In genomic region chr13:108448891-108449290, GRCh38 we compare ENCODE assay signal across 22 cellular contexts.
DNase-seq lines count a peak whose midpoint lies in the region; FAIRE-seq and TF ChIP-seq lines count a peak whose summit lies in the region.
"Had no signal": no experiment of that assay in that cellular context is flagged by ENCODE, and none has a peak within 500 bp of the region (broad histone marks: within the 10 kb centered on the region; RNA-seq: fewer than 3 reads in every experiment).

No MANE protein-coding gene starts in this region.

- H3K18ac ChIP-seq in neuronal stem cell (ENCODE audit: low read length) = peak overlapping the region; percentile 11
- H3K18ac ChIP-seq in mesenchymal stem cell (ENCODE audit: low read depth in 1 of 2, low read length in 2 of 2) = no peak overlapping the region

- CTCF ChIA-PET in mammary epithelial cell (lab: Charles Lee; ENCODE audit: low non-redundant PET) (no interaction called here), MCF 10A (lab: Yijun Ruan, JAX) (interaction anchor here (0.6 kb wide), 2 partner anchors 12 to 77 kb away, joined by 3 read pairs; no protein-coding TSS in a partner anchor)

- no peak overlapping the region for H2AFZ ChIP-seq in mammary epithelial cell (ENCODE audit: low read depth, low read length)
- H2AFZ ChIP-seq in neuronal stem cell (ENCODE audit: low read length) = no peak overlapping the region
- H2AFZ ChIP-seq in mesenchymal stem cell (ENCODE audit: low read depth, low read length) = no peak overlapping the region

- no peaks in the 10 kb centered on the region for H3K36me3 Mint-ChIP-seq in MCF 10A (ENCODE audit: insufficient read depth, unreplicated experiment)
- H3K36me3 Mint-ChIP-seq: CD8-positive, alpha-beta T cell had no signal

- no peaks in the 10 kb centered on the region for H3K9me3 Mint-ChIP-seq in MCF 10A (ENCODE audit: unreplicated experiment)
- H3K9me3 Mint-ChIP-seq: CD4-positive, alpha-beta T cell; CD8-positive, alpha-beta T cell had no signal

- H3K4me1 ChIP-seq in mammary epithelial cell (ENCODE audit: insufficient read depth, low read length) (no peaks in the 10 kb centered on the region), neuronal stem cell (ENCODE audit: control insufficient read depth in 2 of 2, insufficient read depth in 1 of 2, low read depth in 1 of 2, low read length in 2 of 2) (peaks cover 0 to 7% of the 10 kb centered on the region in 2 donors), mesenchymal stem cell (ENCODE audit: control insufficient read depth, insufficient read depth, low read depth, low read length) (no peaks in the 10 kb centered on the region)
- H3K4me1 ChIP-seq: A549; BLaER1 treated with 17β-estradiol and CSF1 and Interleukin-3, amounts not matched to agents 10 nM and 100 nM; Caco-2 had no signal

- TF ChIP-seq CTCF in mammary epithelial cell (conservative IDR thresholded peaks at IDR 0.05 in 1 of 2, IDR thresholded peaks at IDR 0.05 in 1 of 2; ENCODE audit: extremely low read depth in 1 of 2, insufficient read depth in 1 of 2, low read depth in 1 of 2, low read length in 2 of 2) = no peak
- TF ChIP-seq CTCF in MCF 10A (IDR thresholded peaks at IDR 0.05; ENCODE audit: unreplicated experiment) = no peak
- TF ChIP-seq CTCF in bronchial epithelial cell (IDR thresholded peaks at IDR 0.05; ENCODE audit: insufficient read depth, low read length, severe bottlenecking) = no peak

- no peaks in the 10 kb centered on the region for H3K36me3 ChIP-seq in mammary epithelial cell (ENCODE audit: insufficient read depth, low read length)
- H3K36me3 ChIP-seq in bronchial epithelial cell (ENCODE audit: control insufficient read depth, insufficient read depth, low read length) = no peaks in the 10 kb centered on the region
- no peaks in the 10 kb centered on the region for H3K36me3 ChIP-seq in neuronal stem cell (replicated peaks in 1 of 2; ENCODE audit: control insufficient read depth in 2 of 2, insufficient read depth in 2 of 2, low read length in 2 of 2)
- no peaks in the 10 kb centered on the region for H3K36me3 ChIP-seq in mesenchymal stem cell (ENCODE audit: control insufficient read depth in 1 of 2, insufficient read depth in 2 of 2, low read depth in 1 of 2, low read length in 2 of 2)
- H3K36me3 ChIP-seq: BLaER1 treated with 17β-estradiol and CSF1 and Interleukin-3, amounts not matched to agents 10 nM and 100 nM had no signal

- no peaks in the 10 kb centered on the region for H3K79me2 ChIP-seq in mammary epithelial cell (ENCODE audit: insufficient read depth, low read length)

- DNase-seq in mammary epithelial cell = peak; percentile 24
- DNase-seq in MCF 10A (ENCODE audit: unreplicated experiment) = no peak
- peak; percentile 53 for DNase-seq in bronchial epithelial cell (ENCODE audit: low read depth)
- no peak for DNase-seq in neuronal stem cell (ENCODE audit: low spot score)
- no peak for DNase-seq in KG1 (lab: John Stamatoyannopoulos, UW)
- DNase-seq in mesenchymal stem cell = no peak
- DNase-seq: AML-193; Caco-2; Calu3; CD4-positive, alpha-beta T cell; CD8-positive, alpha-beta T cell; DMS79 treated with DMSO at 0.1 percent for 48 hours; GF-D8 had no signal

- H2AK5ac ChIP-seq in neuronal stem cell (ENCODE audit: low read depth, low read length) (no peak overlapping the region), mesenchymal stem cell (ENCODE audit: low read length, severe bottlenecking) (no peak overlapping the region)

- no peak overlapping the region for H3K4me3 ChIP-seq in mammary epithelial cell (replicated peaks in 1 of 3; ENCODE audit: insufficient read depth in 1 of 3, low read depth in 2 of 3, low read length in 3 of 3)
- H3K4me3 ChIP-seq in bronchial epithelial cell (ENCODE audit: low read depth, low read length) = no peak overlapping the region
- H3K4me3 ChIP-seq in neuronal stem cell (ENCODE audit: low read length in 2 of 2) = no peak overlapping the region
- no peak overlapping the region for H3K4me3 ChIP-seq in mesenchymal stem cell (ENCODE audit: insufficient read depth in 1 of 2, low read depth in 1 of 2, low read length in 2 of 2)
- H3K4me3 ChIP-seq: A549; BLaER1 treated with 17β-estradiol and CSF1 and Interleukin-3, amounts not matched to agents 10 nM and 100 nM had no signal

- BruUV-seq in mammary epithelial cell (replicated peaks; lab: Mats Ljungman, UMichigan) = no TSS peak
- no TSS peak for BruUV-seq in MCF 10A (replicated peaks; lab: Mats Ljungman, UMichigan)

- H3K4me1 Mint-ChIP-seq in MCF 10A (ENCODE audit: insufficient read depth, unreplicated experiment) = no peaks in the 10 kb centered on the region
- H3K4me1 Mint-ChIP-seq: B cell had no signal

- H3K27ac ChIP-seq in mammary epithelial cell (ENCODE audit: insufficient read depth, low read depth, low read length) = no peak overlapping the region
- no peak overlapping the region for H3K27ac ChIP-seq in neuronal stem cell (replicated peaks; ENCODE audit: low read length)
- H3K27ac ChIP-seq in mesenchymal stem cell (ENCODE audit: low read length, poor library complexity, severe bottlenecking) = no peak overlapping the region
- H3K27ac ChIP-seq: 22Rv1; A549; BLaER1 treated with 17β-estradiol and CSF1 and Interleukin-3, amounts not matched to agents 10 nM and 100 nM; C4-2B had no signal

- no peak overlapping the region for H4K91ac ChIP-seq in neuronal stem cell (ENCODE audit: low read depth, low read length, poor library complexity)
- no peak overlapping the region for H4K91ac ChIP-seq in mesenchymal stem cell (ENCODE audit: low read length)

- POLR2A ChIA-PET in MCF 10A (lab: Yijun Ruan, JAX) = interaction anchor here (0.6 kb wide), 1 partner anchor 15 kb away, joined by 3 read pairs; no protein-coding TSS in a partner anchor

- H3K4me3 Mint-ChIP-seq in MCF 10A (ENCODE audit: unreplicated experiment) = no peak overlapping the region
- H3K4me3 Mint-ChIP-seq: B cell; CD4-positive, alpha-beta T cell; CD8-positive, alpha-beta T cell had no signal

- in situ Hi-C loops in mammary epithelial cell (cut with MboI; ENCODE audit: low sequenced_read_pairs in 2 of 2) = no loop called here

- dilution Hi-C loops in mammary epithelial cell (cut with HindIII; ENCODE audit: low sequenced_read_pairs) = no loop called here

- no peaks in the 10 kb centered on the region for H3K9me3 ChIP-seq in mammary epithelial cell (replicated peaks; ENCODE audit: insufficient read depth, low read length)
- H3K9me3 ChIP-seq in neuronal stem cell (replicated peaks in 1 of 2; ENCODE audit: control insufficient read depth in 2 of 2, insufficient read depth in 1 of 2, low read depth in 1 of 2, low read length in 2 of 2) = no peaks in the 10 kb centered on the region
- no peaks in the 10 kb centered on the region for H3K9me3 ChIP-seq in mesenchymal stem cell (ENCODE audit: control insufficient read depth, low read length)
- H3K9me3 ChIP-seq: A549; BLaER1 treated with 17β-estradiol and CSF1 and Interleukin-3, amounts not matched to agents 10 nM and 100 nM; Caco-2 had no signal

- H2BK5ac ChIP-seq in neuronal stem cell (ENCODE audit: low read length) (no peak overlapping the region), mesenchymal stem cell (ENCODE audit: low read depth, low read length, poor library complexity, severe bottlenecking) (no peak overlapping the region)

- H2BK120ac ChIP-seq in neuronal stem cell (ENCODE audit: low read depth, low read length) (no peak overlapping the region), mesenchymal stem cell (ENCODE audit: low read depth, low read length) (no peak overlapping the region)

- H3K4ac ChIP-seq in neuronal stem cell (ENCODE audit: low read length) (no peak overlapping the region), mesenchymal stem cell (ENCODE audit: low read depth in 1 of 2, low read length in 2 of 2) (no peak overlapping the region)

- H4K8ac ChIP-seq in neuronal stem cell (ENCODE audit: low read depth, low read length) (no peak overlapping the region), mesenchymal stem cell (ENCODE audit: low read length) (no peak overlapping the region)

- H3K23ac ChIP-seq in neuronal stem cell (ENCODE audit: low read depth, low read length, poor library complexity) (no peak overlapping the region), mesenchymal stem cell (ENCODE audit: low read length in 2 of 2) (no peak overlapping the region)

- H2BK12ac ChIP-seq in neuronal stem cell (ENCODE audit: low read length) (no peak overlapping the region), mesenchymal stem cell (ENCODE audit: low read length in 2 of 2) (no peak overlapping the region)

- no peak for FAIRE-seq in bronchial epithelial cell (lab: Jason Lieb, UNC)
- FAIRE-seq: A549, D721Med, G401.6, GM12891, GM19239 had no signal

- H3K27me3 ChIP-seq in mammary epithelial cell (ENCODE audit: insufficient read depth, low read length) = no peaks in the 10 kb centered on the region
- H3K27me3 ChIP-seq in bronchial epithelial cell (ENCODE audit: control insufficient read depth, insufficient read depth, low read length) = no peaks in the 10 kb centered on the region
- no peaks in the 10 kb centered on the region for H3K27me3 ChIP-seq in neuronal stem cell (ENCODE audit: control insufficient read depth in 3 of 3, insufficient read depth in 3 of 3, low read depth in 1 of 3, low read length in 3 of 3)
- no peaks in the 10 kb centered on the region for H3K27me3 ChIP-seq in mesenchymal stem cell (ENCODE audit: control insufficient read depth in 1 of 2, insufficient read depth in 1 of 2, low read length in 2 of 2)
- H3K27me3 ChIP-seq: BLaER1 treated with 17β-estradiol and CSF1 and Interleukin-3, amounts not matched to agents 10 nM and 100 nM had no signal

- H3K27me3 Mint-ChIP-seq in MCF 10A (ENCODE audit: insufficient read depth, unreplicated experiment) = peaks cover 38% of the 10 kb centered on the region
- H3K27me3 Mint-ChIP-seq: B cell; CD4-positive, alpha-beta T cell had no signal

- intact Hi-C loops in mammary epithelial cell (cut with micrococcal nuclease) = loop anchor here (5.0 kb wide), 1 partner anchor 58 kb away; no protein-coding TSS in a partner anchor
- intact Hi-C loops in MCF 10A (cut with micrococcal nuclease) = no loop called here

- H3K27ac Mint-ChIP-seq in MCF 10A (ENCODE audit: low read depth, unreplicated experiment) = no peak overlapping the region
- H3K27ac Mint-ChIP-seq: B cell; CD4-positive, alpha-beta T cell; CD8-positive, alpha-beta T cell had no signal

- no peaks in the 10 kb centered on the region for H4K20me1 ChIP-seq in mammary epithelial cell (ENCODE audit: insufficient read depth, low read length)
- H4K20me1 ChIP-seq: BLaER1 treated with 17β-estradiol and CSF1 and Interleukin-3, amounts not matched to agents 10 nM and 100 nM had no signal

- H3K9ac ChIP-seq in mammary epithelial cell (ENCODE audit: insufficient read depth, low read length) (no peak overlapping the region), neuronal stem cell (ENCODE audit: low read depth, low read length, poor library complexity) (no peak overlapping the region), mesenchymal stem cell (ENCODE audit: low read length) (no peak overlapping the region)
- H3K9ac ChIP-seq: BLaER1 treated with 17β-estradiol and CSF1 and Interleukin-3, amounts not matched to agents 10 nM and 100 nM had no signal

- H2BK15ac ChIP-seq in neuronal stem cell (ENCODE audit: low read length) (no peak overlapping the region), mesenchymal stem cell (ENCODE audit: low read depth, poor library complexity, severe bottlenecking) (no peak overlapping the region)

- H3K79me1 ChIP-seq in neuronal stem cell (ENCODE audit: low read depth, low read length) (no peaks in the 10 kb centered on the region), mesenchymal stem cell (replicated peaks; ENCODE audit: low read length, poor library complexity, severe bottlenecking) (no peaks in the 10 kb centered on the region)

- no peak overlapping the region for H3K14ac ChIP-seq in neuronal stem cell (ENCODE audit: low read length)
- no peak overlapping the region for H3K14ac ChIP-seq in mesenchymal stem cell (ENCODE audit: low read length in 2 of 2)

- no peak overlapping the region for H3K4me2 ChIP-seq in mammary epithelial cell (ENCODE audit: insufficient read depth, low read depth, low read length)
- no peak overlapping the region for H3K4me2 ChIP-seq in neuronal stem cell (ENCODE audit: insufficient read depth, low read length, poor library complexity, severe bottlenecking)
- H3K4me2 ChIP-seq in mesenchymal stem cell (ENCODE audit: low read length, poor library complexity, severe bottlenecking) = no peak overlapping the region
- H3K4me2 ChIP-seq: A549; BLaER1 treated with 17β-estradiol and CSF1 and Interleukin-3, amounts not matched to agents 10 nM and 100 nM had no signal

Comparison
In these comparisons a context has a peak if more than half of its experiments do, and no peak if none do; other contexts are left out.
1. DNase-seq: peak in mammary epithelial cell (single experiment) and bronchial epithelial cell (single experiment); none in MCF 10A (single experiment), neuronal stem cell (single experiment), KG1 (single experiment) and mesenchymal stem cell (single experiment).